Comparison of ENCODE assay signal across 29 cellular contexts in genomic region chr2:228652366-228652765, GRCh38.
DNase-seq lines count a peak whose midpoint lies in the region; ATAC-seq and TF ChIP-seq lines count a peak whose summit lies in the region.
"Had no signal": no experiment of that assay in that cellular context is flagged by ENCODE, and none has a peak within 500 bp of the region (broad histone marks: within the 10 kb centered on the region; RNA-seq: fewer than 3 reads in every experiment).

No MANE protein-coding gene starts in this region.

- TF ChIP-seq CTCF in PC-9 (conservative IDR thresholded peaks at IDR 0.05) (no peak), right lobe of liver (IDR thresholded peaks at IDR 0.05) (no peak)

- H3K27ac ChIP-seq in Karpas-422 (ENCODE audit: low read length), result peak overlapping the region; percentile 100; the same call in 1 of the 2 replicates
- no peak overlapping the region for H3K27ac ChIP-seq in substantia nigra (ENCODE audit: low read depth, low read length, poor library complexity, severe bottlenecking)
- no peak overlapping the region for H3K27ac ChIP-seq in PC-9
- H3K27ac ChIP-seq in right lobe of liver, result no peak overlapping the region
- H3K27ac ChIP-seq: brain microvascular endothelial cell, heart left ventricle, tibial nerve, WERI-Rb-1 had no signal

- POLR2A ChIA-PET in PC-9 (lab: Charles Lee; ENCODE audit: unreplicated experiment), result no interaction called here

- H3K4me1 ChIP-seq in Karpas-422 (ENCODE audit: low read length), result peaks cover 80% of the 10 kb centered on the region
- H3K4me1 ChIP-seq in PC-9 (replicated peaks; ENCODE audit: insufficient read depth), result 0 out of 2 replicates have a peak, but pooled peaks cover 4% of the 10 kb centered on the region
- peaks cover 0 to 14% (median 0%) of the 10 kb centered on the region in 4 donors for H3K4me1 ChIP-seq in right lobe of liver
- H3K4me1 ChIP-seq: tibial nerve had no signal

- CTCF ChIA-PET in PC-9 (lab: Charles Lee), result no interaction called here

- no peak overlapping the region for H3K9ac ChIP-seq in Karpas-422 (ENCODE audit: low read length)

- BruUV-seq in PC-9 (replicated peaks; lab: Mats Ljungman, UMichigan), result no TSS peak

- no peak for ATAC-seq in right lobe of liver
- ATAC-seq: activated naive CD8-positive, alpha-beta T cell treated with anti-CD3 and anti-CD28 coated beads, Interleukin-2, amount 50 U/mL, for 24 hours; heart left ventricle had no signal

- H3K4me3 ChIP-seq in Karpas-422 (ENCODE audit: low read length) (no peak overlapping the region), PC-9 (no peak overlapping the region), right lobe of liver (no peak overlapping the region)
- H3K4me3 ChIP-seq: heart left ventricle, lung, smooth muscle cell, tibial nerve had no signal

- H4K20me1 ChIP-seq in Karpas-422 (ENCODE audit: insufficient read depth, low read depth, low read length) (no peaks in the 10 kb centered on the region), PC-9 (ENCODE audit: insufficient read depth) (no peaks in the 10 kb centered on the region)

- WGBS in right lobe of liver (ENCODE audit: insufficient coverage, low coverage, low lambda C conversion rate, missing lambda C conversion rate), result 66% methylated on average over 3 of the region's 3 CpGs

- H3K9me3 ChIP-seq in Karpas-422 (ENCODE audit: low read length) (no peaks in the 10 kb centered on the region), PC-9 (ENCODE audit: insufficient read depth, low read depth) (no peaks in the 10 kb centered on the region), right lobe of liver (no peaks in the 10 kb centered on the region)
- H3K9me3 ChIP-seq: tibial nerve had no signal

- no peak for TF ChIP-seq POLR2A in right lobe of liver (IDR thresholded peaks at IDR 0.05)

- intact Hi-C loops in PC-9 (cut with micrococcal nuclease; ENCODE audit: unreplicated experiment) (loop anchor here (10.0 kb wide), 2 partner anchors 758 to 1528 kb away; no protein-coding TSS in a partner anchor), right lobe of liver (cut with DNase I) (no loop called here)

- no peaks in the 10 kb centered on the region for H3F3A ChIP-seq in PC-9 (ENCODE audit: insufficient read depth, low read depth)

- H3K27me3 ChIP-seq in Karpas-422 (ENCODE audit: low read length), result no peaks in the 10 kb centered on the region
- H3K27me3 ChIP-seq in PC-9 (ENCODE audit: insufficient read depth, low read depth), result no peaks in the 10 kb centered on the region
- H3K27me3 ChIP-seq in right lobe of liver, result no peaks in the 10 kb centered on the region
- H3K27me3 ChIP-seq: brain microvascular endothelial cell, heart left ventricle, tibial nerve had no signal

- H3K79me2 ChIP-seq in Karpas-422 (ENCODE audit: low read length) (no peaks in the 10 kb centered on the region), PC-9 (ENCODE audit: low read depth) (no peaks in the 10 kb centered on the region)

- peak; percentile 25 for DNase-seq in AG20443 (ENCODE audit: low spot score)
- DNase-seq in Karpas-422, result no peak
- DNase-seq in astrocyte of the hippocampus (ENCODE audit: low read depth, low spot score), result peak; percentile 2
- peak; percentile 51 for DNase-seq in kidney tubule cell (ENCODE audit: low spot score)
- DNase-seq in substantia nigra (lab: John Stamatoyannopoulos, UW), result no peak
- no peak for DNase-seq in activated naive CD4-positive, alpha-beta T cell treated with Interleukin-2 at 50 U/mL for 16 hours
- DNase-seq in PC-9, result no peak
- DNase-seq in right lobe of liver, result no peak
- DNase-seq: activated CD4-positive, alpha-beta T cell treated with anti-CD3 and anti-CD28 coated beads, Interleukin-2, amount 10 ng/mL, durations not matched to agents 24 days and 14 days; activated gamma-delta T cell treated with Interleukin-2 at 50 U/mL for 16 hours; activated naive CD8-positive, alpha-beta T cell treated with anti-CD3 and anti-CD28 coated beads, Interleukin-2, amount 50 U/mL, for 24 hours; activated T-cell treated with anti-CD3 and anti-CD28 coated beads, Interleukin-2, amount 50 U/mL, for 1 hour; brain microvascular endothelial cell; CD4-positive, alpha-beta T cell; heart left ventricle; kidney glomerular epithelial cell; NCI-H1092; NCI-H2081; NCI-H446 treated with DMSO at 0.1 percent for 48 hours; nephron progenitor cell; OCI-M1; SHP77; stimulated activated CD4-positive, alpha-beta T cell treated with anti-CD3 and anti-CD28 coated beads, Interleukin-1b, Interleukin-23, amount 100 ng/mL, for 48 hours; SW 1271; T-helper 9 cell; WERI-Rb-1 had no signal

- H3K9me2 ChIP-seq in Karpas-422 (replicated peaks; ENCODE audit: insufficient read depth, low read length) (no peaks in the 10 kb centered on the region), PC-9 (ENCODE audit: insufficient read depth) (no peaks in the 10 kb centered on the region)

- no peaks in the 10 kb centered on the region for H3K36me3 ChIP-seq in Karpas-422 (ENCODE audit: insufficient read depth, low read length)
- no peaks in the 10 kb centered on the region for H3K36me3 ChIP-seq in PC-9 (ENCODE audit: low read depth)
- no peaks in the 10 kb centered on the region for H3K36me3 ChIP-seq in right lobe of liver
- H3K36me3 ChIP-seq: brain microvascular endothelial cell, heart left ventricle, tibial nerve, WERI-Rb-1 had no signal

- H2AFZ ChIP-seq in Karpas-422 (ENCODE audit: low read length), result no peak overlapping the region
- H2AFZ ChIP-seq in PC-9, result no peak overlapping the region

- no peak overlapping the region for H3K4me2 ChIP-seq in Karpas-422 (ENCODE audit: low read depth, low read length, poor library complexity, severe bottlenecking)
- H3K4me2 ChIP-seq in PC-9, result no peak overlapping the region
- H3K4me2 ChIP-seq: smooth muscle cell had no signal

Comparison
In these comparisons a context has a peak if more than half of its experiments do, and no peak if none do; other contexts are left out.
1. DNase-seq: peak in AG20443 (single experiment), astrocyte of the hippocampus (single experiment) and kidney tubule cell (single experiment); none in Karpas-422 (single experiment), substantia nigra (0 of 49), activated naive CD4-positive, alpha-beta T cell treated with Interleukin-2 at 50 U/mL for 16 hours (single experiment), PC-9 (0 of 2) and right lobe of liver (0 of 3).